Comparison of ENCODE assay signal across 1 cellular context in genomic region chr7:23474098-23474828, GRCh38.
A peak's percentile ranks its signal among the peaks of the same experiment; 100 is the strongest.
TF ChIP-seq lines count a peak whose summit lies in the region.

No MANE protein-coding gene starts in this region.

TF ChIP-seq in K562, 482 proteins besides CTCF, POLR2A, EP300 and RAD21 (continued from another document and continues in another):
- TF ChIP-seq ZNF407 (IDR thresholded peaks at IDR 0.05; ENCODE audit: low read depth) = no peak
- no peak for TF ChIP-seq KLF10 (CRISPR knock-in tag; IDR thresholded peaks at IDR 0.05)
- TF ChIP-seq NKRF (IDR thresholded peaks at IDR 0.05; ENCODE audit: borderline replicate concordance) = peak; percentile 92
- TF ChIP-seq ZNF699 (CRISPR knock-in tag; IDR thresholded peaks at IDR 0.05; ENCODE audit: insufficient replicate concordance) = no peak
- no peak for TF ChIP-seq ZNF408 (CRISPR knock-in tag; IDR thresholded peaks at IDR 0.05; ENCODE audit: low read depth)
- no peak for TF ChIP-seq JUNB (CRISPR knock-in tag; conservative IDR thresholded peaks at IDR 0.05)
- peak; percentile 95 for TF ChIP-seq HMGN3 (IDR thresholded peaks at IDR 0.05; ENCODE audit: borderline replicate concordance, extremely low read depth, insufficient read length, low read depth, low read length)
- peak in 1 of 2 experiments; percentile 70; a peak in 1 of 4 replicates for TF ChIP-seq KDM1A (IDR thresholded peaks at IDR 0.05)
- TF ChIP-seq BRD9 (IDR thresholded peaks at IDR 0.05; ENCODE audit: low read depth, partially characterized antibody) = no peak
- TF ChIP-seq CBFA2T2 (conservative IDR thresholded peaks at IDR 0.05) = no peak
- TF ChIP-seq TCF7 (IDR thresholded peaks at IDR 0.05; ENCODE audit: borderline replicate concordance) = peak; percentile 28; the same call in 1 of the 2 replicates
- TF ChIP-seq HNRNPK (IDR thresholded peaks at IDR 0.05; ENCODE audit: low read depth, low read length, poor library complexity, severe bottlenecking) = no peak
- no peak for TF ChIP-seq ZFP30 (CRISPR knock-in tag; IDR thresholded peaks at IDR 0.05; ENCODE audit: borderline replicate concordance)
- TF ChIP-seq CREB1 (IDR thresholded peaks at IDR 0.05) = no peak
- no peak; the same call in 1 of the 2 replicates for TF ChIP-seq CREB1 (CRISPR knock-in tag; IDR thresholded peaks at IDR 0.05)
- TF ChIP-seq HBP1 (CRISPR knock-in tag; IDR thresholded peaks at IDR 0.05) = 0 out of 2 replicates have a peak, but pooled peaks have one; percentile 72
- TF ChIP-seq SNIP1 (IDR thresholded peaks at IDR 0.05; ENCODE audit: low read depth) = no peak
- peak; percentile 86 for TF ChIP-seq CCNT2 (IDR thresholded peaks at IDR 0.05; ENCODE audit: borderline replicate concordance, extremely low read depth, insufficient read length, low read depth, low read length)
- no peak for TF ChIP-seq PTRF (tag; IDR thresholded peaks at IDR 0.05)
- TF ChIP-seq L3MBTL2 (IDR thresholded peaks at IDR 0.05) = peak; percentile 90
- peak; percentile 23 for TF ChIP-seq NEUROD1 (IDR thresholded peaks at IDR 0.05; ENCODE audit: borderline replicate concordance, low read depth, low read length, partially characterized antibody)
- TF ChIP-seq NR0B1 (IDR thresholded peaks at IDR 0.05; ENCODE audit: partially characterized antibody) = no peak
- peak; percentile 100 for TF ChIP-seq E2F8 (IDR thresholded peaks at IDR 0.05; ENCODE audit: low read depth, partially characterized antibody)
- TF ChIP-seq TAF15 (IDR thresholded peaks at IDR 0.05; ENCODE audit: low read depth, low read length) = no peak
- TF ChIP-seq STAT5A (IDR thresholded peaks at IDR 0.05; ENCODE audit: borderline replicate concordance, low read length) = peak; percentile 22; the same call in 1 of the 2 replicates
- TF ChIP-seq ARHGAP35 (IDR thresholded peaks at IDR 0.05; ENCODE audit: partially characterized antibody) = no peak
- TF ChIP-seq GABPB1 (CRISPR knock-in tag; IDR thresholded peaks at IDR 0.05) = no peak; the same call in 1 of the 2 replicates
- TF ChIP-seq PRPF4 (IDR thresholded peaks at IDR 0.05; ENCODE audit: insufficient read depth, low read depth, low read length, poor library complexity, severe bottlenecking) = no peak
- peak; percentile 77 for TF ChIP-seq PRDM10 (IDR thresholded peaks at IDR 0.05; ENCODE audit: partially characterized antibody)
- no peak for TF ChIP-seq EZH2 (IDR thresholded peaks at IDR 0.05; ENCODE audit: borderline replicate concordance, low read depth, low read length)
- no peak for TF ChIP-seq DLX4 (CRISPR knock-in tag; IDR thresholded peaks at IDR 0.05)
- TF ChIP-seq ZBTB33 (CRISPR knock-in tag; IDR thresholded peaks at IDR 0.05) = peak; percentile 26; the same call in 1 of the 2 replicates
